Comparison of ENCODE assay signal across 8 cellular contexts in genomic region chr5:134526483-134527155, GRCh38. TPM values are rescaled to one million over a fixed set of nuclear protein-coding genes. Genes with fewer than 3 reads are reported as not detected.
A peak's percentile ranks its signal among the peaks of the same experiment; 100 is the strongest.
DNase-seq lines count a peak whose midpoint lies in the region; ATAC-seq and TF ChIP-seq lines count a peak whose summit lies in the region.

No MANE protein-coding gene starts in this region.

- H3K9me3 ChIP-seq in OCI-LY7 (ENCODE audit: low read length) (no peaks in the 10 kb centered on the region), neural cell (ENCODE audit: low read length) (no peaks in the 10 kb centered on the region)

- H3K9ac ChIP-seq in neural cell (ENCODE audit: low read length) = peak overlapping the region; percentile 80

- H3K36me3 Mint-ChIP-seq in activated T-helper 2 cell treated with anti-CD3 and anti-CD28 coated beads, Interferon-gamma antibody, Interleukin-2, Interleukin-4, amounts not matched to agents 10 μg/mL and 5 μg/mL and 100 μg/mL, durations not matched to agents 14 hours and 24 hours and 36 hours (ENCODE audit: low read depth) = peaks cover 7% of the 10 kb centered on the region

- H4K20me1 ChIP-seq in OCI-LY7 (ENCODE audit: insufficient read depth, low read length) = peaks cover 20% of the 10 kb centered on the region
- H4K20me1 ChIP-seq in neural cell (ENCODE audit: insufficient read depth) = no peaks in the 10 kb centered on the region

- TF ChIP-seq EP300 in neural cell (conservative IDR thresholded peaks at IDR 0.05; ENCODE audit: poor library complexity, severe bottlenecking) = no peak

- peaks cover 9% of the 10 kb centered on the region; the same call in 1 of the 2 replicates for H3K36me3 ChIP-seq in OCI-LY7 (ENCODE audit: insufficient read depth, low read length)
- no peaks in the 10 kb centered on the region for H3K36me3 ChIP-seq in neural cell (ENCODE audit: insufficient read depth, low read length)

- intact Hi-C loops in OCI-LY7 (cut with micrococcal nuclease; ENCODE audit: unreplicated experiment) = loop anchor here (1.0 to 10.0 kb wide), 8 partner anchors 18 to 508 kb away; partner anchors contain the start of genes PCBD2, PITX1, SKP1 and UBE2B
- intact Hi-C loops in activated T-helper 2 cell treated with anti-CD3 and anti-CD28 coated beads, Interferon-gamma antibody, Interleukin-2, Interleukin-4, amounts not matched to agents 10 μg/mL and 5 μg/mL and 100 μg/mL, durations not matched to agents 14 hours and 24 hours and 36 hours (cut with micrococcal nuclease) = loop anchor here (1.0 to 10.0 kb wide), 11 partner anchors 15 to 352 kb away; partner anchors contain the start of genes CAMLG, PPP2CA, SKP1 and UBE2B

- H3K4me2 ChIP-seq in OCI-LY7 (ENCODE audit: low read length) (peak overlapping the region; percentile 94), neural cell (ENCODE audit: low read length) (peak overlapping the region; percentile 85)

- H3K27me3 ChIP-seq in neural cell (ENCODE audit: insufficient read depth, low read depth, low read length) = peaks cover 52% of the 10 kb centered on the region

- H2AFZ ChIP-seq in OCI-LY7 (ENCODE audit: low read length) (peak overlapping the region; percentile 62; the same call in 1 of the 2 replicates), neural cell (ENCODE audit: low read depth, low read length) (peak overlapping the region; percentile 91)

- peaks cover 30% of the 10 kb centered on the region for H3K4me1 ChIP-seq in OCI-LY7 (ENCODE audit: insufficient read depth, low read length, poor library complexity, severe bottlenecking)

- H3K4me3 Mint-ChIP-seq in activated T-helper 2 cell treated with anti-CD3 and anti-CD28 coated beads, Interferon-gamma antibody, Interleukin-2, Interleukin-4, amounts not matched to agents 10 μg/mL and 5 μg/mL and 100 μg/mL, durations not matched to agents 14 hours and 24 hours and 36 hours (ENCODE audit: low read depth) = peak overlapping the region; percentile 97

- H3K9me2 ChIP-seq in OCI-LY7 (ENCODE audit: insufficient read depth, low read length) (no peaks in the 10 kb centered on the region), neural cell (ENCODE audit: insufficient read depth, low read length) (no peaks in the 10 kb centered on the region)

- POLR2A ChIA-PET in OCI-LY7 (lab: Charles Lee) = interaction anchor here (0.6 to 6.1 kb wide), 4 partner anchors 19 to 378 kb away, joined by 3 to 55 read pairs (median 3); no protein-coding TSS in a partner anchor

- BruUV-seq in OCI-LY7 (replicated peaks; lab: Mats Ljungman, UMichigan) = no TSS peak

- H3K27me3 Mint-ChIP-seq in activated T-helper 2 cell treated with anti-CD3 and anti-CD28 coated beads, Interferon-gamma antibody, Interleukin-2, Interleukin-4, amounts not matched to agents 10 μg/mL and 5 μg/mL and 100 μg/mL, durations not matched to agents 14 hours and 24 hours and 36 hours (ENCODE audit: low read depth) = peaks cover 3% of the 10 kb centered on the region

- H3K79me2 ChIP-seq in OCI-LY7 (ENCODE audit: insufficient read depth, low read depth, low read length) = peaks cover 38% of the 10 kb centered on the region
- H3K79me2 ChIP-seq in neural cell (replicated peaks; ENCODE audit: insufficient read depth, low read length) = no peaks in the 10 kb centered on the region

- ATAC-seq in GM18907 (IDR thresholded peaks at IDR 0.05; ENCODE audit: unreplicated experiment) (peak; percentile 26), HG03280 (IDR thresholded peaks at IDR 0.05; ENCODE audit: unreplicated experiment) (peak; percentile 20)

- H3K4me1 Mint-ChIP-seq in activated T-helper 2 cell treated with anti-CD3 and anti-CD28 coated beads, Interferon-gamma antibody, Interleukin-2, Interleukin-4, amounts not matched to agents 10 μg/mL and 5 μg/mL and 100 μg/mL, durations not matched to agents 14 hours and 24 hours and 36 hours (ENCODE audit: low read depth) = peaks cover 21% of the 10 kb centered on the region

- H3K27ac ChIP-seq in OCI-LY7 (ENCODE audit: low read depth, low read length, poor library complexity, severe bottlenecking) (peak overlapping the region; percentile 88), neural cell (ENCODE audit: low read length) (peak overlapping the region; percentile 56)

- H3K4me3 ChIP-seq in OCI-LY7 (ENCODE audit: low read depth, low read length, poor library complexity, severe bottlenecking) = peak overlapping the region; percentile 77
- H3K4me3 ChIP-seq in foreskin fibroblast (ENCODE audit: low read depth in 1 of 2, low read length in 2 of 2) = peak overlapping the region; percentile 89 to 92
- peak overlapping the region; percentile 92 for H3K4me3 ChIP-seq in neural cell (ENCODE audit: low read length)

- CTCF ChIA-PET in OCI-LY7 (lab: Charles Lee; ENCODE audit: unreplicated experiment) = interaction anchor here (0.9 to 1.9 kb wide), 2 partner anchors 18 to 29 kb away, joined by 4 to 10 read pairs; no protein-coding TSS in a partner anchor

- H3F3A ChIP-seq in neural cell (ENCODE audit: insufficient read depth, low read length, poor library complexity, severe bottlenecking) = no peaks in the 10 kb centered on the region

- DNase-seq in AG20443 (ENCODE audit: low spot score) (peak; percentile 85), OCI-LY7 (ENCODE audit: low spot score) (peak; percentile 85), foreskin fibroblast (peak; percentile 65 to 89), superior temporal gyrus (ENCODE audit: extremely low spot score) (peak; percentile 83)
- DNase-seq in activated T-helper 2 cell treated with anti-CD3 and anti-CD28 coated beads, Interferon-gamma antibody, Interleukin-2, Interleukin-4, amounts not matched to agents 10 μg/mL and 5 μg/mL and 100 μg/mL, durations not matched to agents 14 hours and 24 hours and 36 hours (ENCODE audit: low spot score) = peak; percentile 73

- TF ChIP-seq RAD21 in neural cell (conservative IDR thresholded peaks at IDR 0.05) = no peak

- peak overlapping the region; percentile 94 for H3K27ac Mint-ChIP-seq in activated T-helper 2 cell treated with anti-CD3 and anti-CD28 coated beads, Interferon-gamma antibody, Interleukin-2, Interleukin-4, amounts not matched to agents 10 μg/mL and 5 μg/mL and 100 μg/mL, durations not matched to agents 14 hours and 24 hours and 36 hours

- H3K9me3 Mint-ChIP-seq in activated T-helper 2 cell treated with anti-CD3 and anti-CD28 coated beads, Interferon-gamma antibody, Interleukin-2, Interleukin-4, amounts not matched to agents 10 μg/mL and 5 μg/mL and 100 μg/mL, durations not matched to agents 14 hours and 24 hours and 36 hours = no peaks in the 10 kb centered on the region

- TF ChIP-seq CTCF in OCI-LY7 (conservative IDR thresholded peaks at IDR 0.05; ENCODE audit: low read length) = peak; percentile 53
- peak; percentile 43 for TF ChIP-seq CTCF in foreskin fibroblast (IDR thresholded peaks at IDR 0.05; ENCODE audit: low read depth, low read length)
- TF ChIP-seq CTCF in neural cell (IDR thresholded peaks at IDR 0.05; ENCODE audit: poor library complexity, severe bottlenecking) = peak; percentile 60

TF ChIP-seq in neural cell, 6 proteins besides CTCF, POLR2A, EP300 and RAD21:
- TF ChIP-seq MXI1 (conservative IDR thresholded peaks at IDR 0.05; ENCODE audit: poor library complexity, severe bottlenecking) (peak; percentile 66), SMC3 (conservative IDR thresholded peaks at IDR 0.05; ENCODE audit: poor library complexity) (no peak), EZH2 (IDR thresholded peaks at IDR 0.05; ENCODE audit: borderline replicate concordance, insufficient read depth, low read length, poor library complexity, severe bottlenecking) (no peak)
- TF ChIP-seq, protein P1, sequence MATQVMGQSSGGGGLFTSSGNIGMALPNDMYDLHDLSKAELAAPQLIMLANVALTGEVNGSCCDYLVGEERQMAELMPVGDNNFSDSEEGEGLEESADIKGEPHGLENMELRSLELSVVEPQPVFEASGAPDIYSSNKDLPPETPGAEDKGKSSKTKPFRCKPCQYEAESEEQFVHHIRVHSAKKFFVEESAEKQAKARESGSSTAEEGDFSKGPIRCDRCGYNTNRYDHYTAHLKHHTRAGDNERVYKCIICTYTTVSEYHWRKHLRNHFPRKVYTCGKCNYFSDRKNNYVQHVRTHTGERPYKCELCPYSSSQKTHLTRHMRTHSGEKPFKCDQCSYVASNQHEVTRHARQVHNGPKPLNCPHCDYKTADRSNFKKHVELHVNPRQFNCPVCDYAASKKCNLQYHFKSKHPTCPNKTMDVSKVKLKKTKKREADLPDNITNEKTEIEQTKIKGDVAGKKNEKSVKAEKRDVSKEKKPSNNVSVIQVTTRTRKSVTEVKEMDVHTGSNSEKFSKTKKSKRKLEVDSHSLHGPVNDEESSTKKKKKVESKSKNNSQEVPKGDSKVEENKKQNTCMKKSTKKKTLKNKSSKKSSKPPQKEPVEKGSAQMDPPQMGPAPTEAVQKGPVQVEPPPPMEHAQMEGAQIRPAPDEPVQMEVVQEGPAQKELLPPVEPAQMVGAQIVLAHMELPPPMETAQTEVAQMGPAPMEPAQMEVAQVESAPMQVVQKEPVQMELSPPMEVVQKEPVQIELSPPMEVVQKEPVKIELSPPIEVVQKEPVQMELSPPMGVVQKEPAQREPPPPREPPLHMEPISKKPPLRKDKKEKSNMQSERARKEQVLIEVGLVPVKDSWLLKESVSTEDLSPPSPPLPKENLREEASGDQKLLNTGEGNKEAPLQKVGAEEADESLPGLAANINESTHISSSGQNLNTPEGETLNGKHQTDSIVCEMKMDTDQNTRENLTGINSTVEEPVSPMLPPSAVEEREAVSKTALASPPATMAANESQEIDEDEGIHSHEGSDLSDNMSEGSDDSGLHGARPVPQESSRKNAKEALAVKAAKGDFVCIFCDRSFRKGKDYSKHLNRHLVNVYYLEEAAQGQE (IDR thresholded peaks at IDR 0.05; ENCODE audit: borderline replicate concordance) = peak; percentile 9

RNA-seq across cellular contexts. Expression of gene JADE2, which starts 1.1 kb away (rescaled TPM):
- total RNA-seq in OCI-LY7 (2014; rRNA removed; shearing (Covaris generic)) = 32.3 and 37.6 TPM in 2 replicates
- total RNA-seq in OCI-LY7 (2022) = 67.0 and 70.5 TPM in 2 replicates
- 76.8 and 81.2 TPM in 2 replicates for total RNA-seq in activated T-helper 2 cell treated with anti-CD3 and anti-CD28 coated beads, Interferon-gamma antibody, Interleukin-2, Interleukin-4, amounts not matched to agents 10 μg/mL and 5 μg/mL and 100 μg/mL, durations not matched to agents 14 hours and 24 hours and 36 hours
- 0.84 and 1.9 TPM in 2 replicates for polyA plus RNA-seq in neural cell
- polyA minus RNA-seq in neural cell = 1.3 and 2.2 TPM in 2 replicates

Comparison
In these comparisons a context has a peak if more than half of its experiments do, and no peak if none do; other contexts are left out.
1. Peak in every context shown above with its lines: DNase-seq, ATAC-seq, H3K4me3 ChIP-seq and H3K27ac ChIP-seq.